Comparison of ENCODE assay signal across 23 cellular contexts in the genomic region with DNA sequence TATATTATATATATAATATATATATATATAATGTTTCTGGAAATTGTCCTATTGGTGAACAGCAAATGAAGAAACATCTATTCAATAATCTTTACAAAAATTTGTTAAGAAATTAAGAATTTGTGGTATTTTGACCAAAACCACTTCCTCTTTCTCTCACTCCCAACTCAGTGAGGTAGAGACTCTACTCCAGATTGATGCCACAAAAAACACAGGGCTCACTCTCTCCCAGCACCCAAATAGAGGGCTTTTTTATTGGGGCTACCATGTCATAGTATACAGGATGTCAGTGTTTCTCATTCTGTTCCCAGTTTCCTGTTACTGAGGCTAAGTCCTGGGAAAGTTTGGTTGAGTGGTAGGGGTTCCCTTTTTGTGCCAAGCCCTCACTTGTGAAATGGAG.
"Had no signal": no experiment of that assay in that cellular context is flagged by ENCODE, and none has a peak within 500 bp of the region (broad histone marks: within the 10 kb centered on the region; RNA-seq: fewer than 3 reads in every experiment).

No MANE protein-coding gene starts in this region.

- H3K9me3 ChIP-seq: colonic mucosa, testis, upper lobe of left lung had no signal

- H3K27ac ChIP-seq: colonic mucosa, dorsolateral prefrontal cortex, left ventricle myocardium inferior, testis, upper lobe of left lung had no signal

- H3K36me3 ChIP-seq: colonic mucosa, left ventricle myocardium inferior, upper lobe of left lung had no signal

- H3K4me3 ChIP-seq: colonic mucosa, dorsolateral prefrontal cortex, left ventricle myocardium inferior, testis, upper lobe of left lung had no signal

- DNase-seq: activated B cell treated with CpG ODN at 0.5 μM for 24 hours; activated CD4-positive, alpha-beta T cell treated with anti-CD3 and anti-CD28 coated beads for 36 hours; activated CD4-positive, alpha-beta T cell treated with anti-CD3 and anti-CD28 coated beads, Interleukin-2, amount 50 U/mL, for 4 hours; activated CD8-positive, alpha-beta memory T cell treated with anti-CD3 and anti-CD28 coated beads, Interleukin-2, amount 50 U/mL, for 48 hours; activated naive CD4-positive, alpha-beta T cell treated with anti-CD3 and anti-CD28 coated beads for 36 hours; activated naive CD8-positive, alpha-beta T cell treated with anti-CD3 and anti-CD28 coated beads, Interleukin-2, amount 10 ng/mL, durations not matched to agents 7 days and 5 days; activated T-cell treated with anti-CD3 and anti-CD28 coated beads, Interleukin-2, amount 50 U/mL, for 4 hours; amniotic stem cell; colonic mucosa; dorsolateral prefrontal cortex; effector memory CD8-positive, alpha-beta T cell; glutamatergic neuron; hippocampal formation; kidney glomerular epithelial cell; left ventricle myocardium inferior; natural killer cell; retina; stimulated activated CD4-positive, alpha-beta T cell treated with anti-CD3 and anti-CD28 coated beads, Interleukin-4, amount 100 ng/mL, for 1 hour; stimulated activated naive CD4-positive, alpha-beta T cell; T1000; testis; upper lobe of left lung had no signal

- H3K27me3 ChIP-seq: colonic mucosa, testis, upper lobe of left lung had no signal

- ATAC-seq: activated CD4-positive, alpha-beta T cell treated with anti-CD3 and anti-CD28 coated beads for 36 hours; activated T-cell treated with anti-CD3 and anti-CD28 coated beads, Interleukin-2, amount 50 U/mL, for 4 hours; effector memory CD8-positive, alpha-beta T cell; esophagus mucosa; natural killer cell had no signal

- H3K4me1 ChIP-seq: colonic mucosa, left ventricle myocardium inferior, testis, upper lobe of left lung had no signal
